In the genomic region with DNA sequence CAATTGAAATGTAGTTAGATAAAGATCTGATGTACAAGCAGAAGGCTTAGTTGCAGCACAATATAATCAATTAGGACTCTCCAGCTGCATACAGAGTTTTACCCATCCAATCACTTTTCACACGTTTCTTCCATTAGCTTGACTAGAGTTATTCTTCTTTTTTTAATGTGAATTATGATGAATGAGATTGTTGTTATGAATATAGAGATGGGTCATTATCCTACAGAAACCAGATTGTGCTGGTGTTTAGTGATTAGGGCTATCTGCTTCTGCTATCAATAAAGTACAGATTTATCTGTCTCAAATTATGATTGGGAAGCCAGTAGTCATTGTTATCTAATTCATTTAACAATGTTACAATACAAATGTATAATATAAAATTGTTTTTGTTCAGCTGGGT, we compare ENCODE assay signal across 36 cellular contexts.
"Had no signal": no experiment of that assay in that cellular context is flagged by ENCODE, and none has a peak within 500 bp of the region (broad histone marks: within the 10 kb centered on the region; RNA-seq: fewer than 3 reads in every experiment).

No MANE protein-coding gene starts in this region.

- H3K27ac ChIP-seq: adrenal gland, body of pancreas, brain microvascular endothelial cell, breast epithelium, VCaP had no signal

- H3K27me3 Mint-ChIP-seq: activated B cell treated with CpG ODN at 0.5 μM for 24 hours; activated CD4-positive, alpha-beta memory T cell treated with anti-CD3 and anti-CD28 coated beads for 36 hours; activated CD4-positive, alpha-beta T cell treated with anti-CD3 and anti-CD28 coated beads, Interleukin-2, amount 10 ng/mL, durations not matched to agents 24 days and 14 days; activated CD8-positive, alpha-beta T cell treated with anti-CD3 and anti-CD28 coated beads for 36 hours; activated naive CD8-positive, alpha-beta T cell treated with anti-CD3 and anti-CD28 coated beads for 36 hours; activated T-helper 17 cell treated with anti-CD3 and anti-CD28 coated beads, Interleukin-2, amount 50 U/mL, for 72 hours; central memory CD8-positive, alpha-beta T cell had no signal

- H3K9me3 ChIP-seq: adrenal gland, body of pancreas, breast epithelium had no signal

- H3K4me3 ChIP-seq: adrenal gland, body of pancreas, breast epithelium had no signal

- H3K27me3 ChIP-seq: adrenal gland, body of pancreas, brain microvascular endothelial cell, breast epithelium had no signal

- H3K27ac Mint-ChIP-seq: activated B cell treated with CpG ODN at 0.5 μM for 24 hours; activated CD4-positive, alpha-beta memory T cell treated with anti-CD3 and anti-CD28 coated beads for 36 hours; activated CD4-positive, alpha-beta T cell treated with anti-CD3 and anti-CD28 coated beads, Interleukin-2, amount 10 ng/mL, durations not matched to agents 24 days and 14 days; activated CD8-positive, alpha-beta T cell treated with anti-CD3 and anti-CD28 coated beads for 36 hours; activated naive CD4-positive, alpha-beta T cell treated with anti-CD3 and anti-CD28 coated beads for 36 hours; activated naive CD4-positive, alpha-beta T cell treated with anti-CD3 and anti-CD28 coated beads, Interleukin-2, amount 50 U/mL, for 72 hours; activated naive CD8-positive, alpha-beta T cell treated with anti-CD3 and anti-CD28 coated beads for 36 hours; activated T-cell treated with anti-CD3 and anti-CD28 coated beads, Interleukin-2, amount 50 U/mL, for 72 hours; activated T-helper 17 cell treated with anti-CD3 and anti-CD28 coated beads, Interleukin-2, amount 50 U/mL, for 72 hours; T-helper 1 cell treated with Interleukin-12 subunit alpha and Interleukin-12 subunit beta and Interleukin-4 antibody, amounts not matched to agents 30 μg/mL and 1 μg/mL, for 36 hours; T-helper 2 cell treated with Interferon-gamma antibody and Interleukin-4, amounts not matched to agents 5 μg/mL and 100 μg/mL, for 36 hours had no signal

- H3K4me1 ChIP-seq: adrenal gland, body of pancreas had no signal

- DNase-seq: activated B cell treated with CpG ODN at 0.5 μM for 24 hours; activated CD4-positive, alpha-beta memory T cell treated with anti-CD3 and anti-CD28 coated beads for 36 hours; activated CD4-positive, alpha-beta T cell treated with anti-CD3 and anti-CD28 coated beads for 4 hours; activated CD4-positive, alpha-beta T cell treated with anti-CD3 and anti-CD28 coated beads, Interleukin-2, amount 10 ng/mL, durations not matched to agents 24 days and 14 days; activated CD4-positive, alpha-beta T cell treated with anti-CD3 and anti-CD28 coated beads, Interleukin-2, amount 50 U/mL, for 1 hour; activated CD4-positive, alpha-beta T cell treated with anti-CD3 and anti-CD28 coated beads, Interleukin-2, amount 50 U/mL, for 4 hours; activated CD4-positive, CD25-positive, alpha-beta regulatory T cell treated with anti-CD3 and anti-CD28 coated beads, Interleukin-2, amount 50 U/mL, for 72 hours; activated CD8-positive, alpha-beta memory T cell treated with anti-CD3 and anti-CD28 coated beads, Interleukin-2, amount 50 U/mL, for 4 hours; activated CD8-positive, alpha-beta T cell treated with anti-CD3 and anti-CD28 coated beads for 36 hours; activated effector memory CD4-positive, alpha-beta T cell treated with anti-CD3 and anti-CD28 coated beads, Interleukin-2, amount 50 U/mL, for 16 hours; activated gamma-delta T cell treated with Interleukin-2 at 50 U/mL for 16 hours; activated naive CD4-positive, alpha-beta T cell; activated naive CD4-positive, alpha-beta T cell treated with anti-CD3 and anti-CD28 coated beads for 36 hours; activated naive CD4-positive, alpha-beta T cell treated with anti-CD3 and anti-CD28 coated beads, Interleukin-2, amount 50 U/mL, for 16 hours; activated naive CD8-positive, alpha-beta T cell treated with anti-CD3 and anti-CD28 coated beads for 36 hours; activated T-cell treated with anti-CD3 and anti-CD28 coated beads for 4 hours; activated T-cell treated with anti-CD3 and anti-CD28 coated beads, Interleukin-2, amount 50 U/mL, for 1 hour; activated T-cell treated with anti-CD3 and anti-CD28 coated beads, Interleukin-2, amount 50 U/mL, for 4 hours; activated T-cell treated with anti-CD3 and anti-CD28 coated beads, Interleukin-2, amount 50 U/mL, for 72 hours; adrenal gland; amniotic stem cell; aorta; body of pancreas; brain microvascular endothelial cell; caudate nucleus; cerebellar nuclear complex; T-helper 2 cell; T-helper 9 cell had no signal

- H3K4me3 Mint-ChIP-seq: activated B cell treated with CpG ODN at 0.5 μM for 24 hours; activated CD4-positive, alpha-beta memory T cell treated with anti-CD3 and anti-CD28 coated beads for 36 hours; activated CD4-positive, alpha-beta T cell treated with anti-CD3 and anti-CD28 coated beads, Interleukin-2, amount 10 ng/mL, durations not matched to agents 24 days and 14 days; activated CD8-positive, alpha-beta T cell treated with anti-CD3 and anti-CD28 coated beads for 36 hours; activated naive CD4-positive, alpha-beta T cell treated with anti-CD3 and anti-CD28 coated beads for 36 hours; activated naive CD8-positive, alpha-beta T cell treated with anti-CD3 and anti-CD28 coated beads for 36 hours; activated T-cell treated with anti-CD3 and anti-CD28 coated beads, Interleukin-2, amount 50 U/mL, for 4 hours; activated T-cell treated with anti-CD3 and anti-CD28 coated beads, Interleukin-2, amount 50 U/mL, for 72 hours; activated T-helper 1 cell treated with anti-CD3 and anti-CD28 coated beads, Interleukin-12 subunit alpha, Interleukin-12 subunit beta, Interleukin-2, Interleukin-4 antibody, amounts not matched to agents 30 ng/mL and 10 ng/mL and 1 ng/mL, durations not matched to agents 14 hours and 24 hours and 36 hours; activated T-helper 17 cell treated with anti-CD3 and anti-CD28 coated beads, Interleukin-2, amount 50 U/mL, for 72 hours; central memory CD8-positive, alpha-beta T cell; T-helper 1 cell treated with Interleukin-12 subunit alpha and Interleukin-12 subunit beta and Interleukin-4 antibody, amounts not matched to agents 30 μg/mL and 1 μg/mL, for 36 hours; T-helper 2 cell treated with Interferon-gamma antibody and Interleukin-4, amounts not matched to agents 5 μg/mL and 100 μg/mL, for 36 hours had no signal

- H3K36me3 ChIP-seq: adrenal gland, brain microvascular endothelial cell, breast epithelium had no signal

- ATAC-seq: activated CD8-positive, alpha-beta T cell treated with anti-CD3 and anti-CD28 coated beads for 36 hours; activated naive CD4-positive, alpha-beta T cell treated with anti-CD3 and anti-CD28 coated beads, Interleukin-2, amount 50 U/mL, for 72 hours; activated T-cell treated with anti-CD3 and anti-CD28 coated beads, Interleukin-2, amount 50 U/mL, for 4 hours; activated T-cell treated with anti-CD3 and anti-CD28 coated beads, Interleukin-2, amount 50 U/mL, for 72 hours; activated T-helper 17 cell treated with anti-CD3 and anti-CD28 coated beads, Interleukin-2, amount 50 U/mL, for 72 hours; body of pancreas had no signal

- H3K9me3 Mint-ChIP-seq: activated CD4-positive, alpha-beta memory T cell treated with anti-CD3 and anti-CD28 coated beads for 36 hours; activated CD4-positive, alpha-beta T cell treated with anti-CD3 and anti-CD28 coated beads, Interleukin-2, amount 10 ng/mL, durations not matched to agents 24 days and 14 days; activated naive CD4-positive, alpha-beta T cell treated with anti-CD3 and anti-CD28 coated beads for 36 hours; activated naive CD4-positive, alpha-beta T cell treated with anti-CD3 and anti-CD28 coated beads, Interleukin-2, amount 50 U/mL, for 72 hours; activated naive CD8-positive, alpha-beta T cell treated with anti-CD3 and anti-CD28 coated beads for 36 hours; activated T-helper 17 cell treated with anti-CD3 and anti-CD28 coated beads, Interleukin-2, amount 50 U/mL, for 72 hours; central memory CD8-positive, alpha-beta T cell; T-helper 1 cell treated with Interleukin-12 subunit alpha and Interleukin-12 subunit beta and Interleukin-4 antibody, amounts not matched to agents 30 μg/mL and 1 μg/mL, for 36 hours had no signal

- H3K36me3 Mint-ChIP-seq: activated CD4-positive, alpha-beta memory T cell treated with anti-CD3 and anti-CD28 coated beads for 36 hours; activated naive CD4-positive, alpha-beta T cell treated with anti-CD3 and anti-CD28 coated beads, Interleukin-2, amount 50 U/mL, for 72 hours had no signal

- H3K4me1 Mint-ChIP-seq: activated B cell treated with CpG ODN at 0.5 μM for 24 hours; activated naive CD8-positive, alpha-beta T cell treated with anti-CD3 and anti-CD28 coated beads for 36 hours; central memory CD8-positive, alpha-beta T cell had no signal
